14 cellular contexts compared by ENCODE assay signal in genomic region chr22:19084586-19084985, GRCh38. TPM values are rescaled to one million over a fixed set of nuclear protein-coding genes. Genes with fewer than 3 reads are reported as not detected.
"Had no signal": no experiment of that assay in that cellular context is flagged by ENCODE, and none has a peak within 500 bp of the region (broad histone marks: within the 10 kb centered on the region; RNA-seq: fewer than 3 reads in every experiment).

No MANE protein-coding gene starts in this region.

RNA-seq across cellular contexts. Expression of gene TSSK2, which starts 46.5 kb away (rescaled TPM):
- total RNA-seq: activated CD4-positive, alpha-beta memory T cell treated with anti-CD3 and anti-CD28 coated beads, Interleukin-2, amount 10 ng/mL, durations not matched to agents 7 days and 5 days; activated CD4-positive, alpha-beta T cell treated with anti-CD3 and anti-CD28 coated beads for 36 hours; activated CD4-positive, alpha-beta T cell treated with anti-CD3 and anti-CD28 coated beads, Interleukin-2, amount 10 ng/mL, durations not matched to agents 7 days and 5 days; activated CD8-positive, alpha-beta memory T cell treated with anti-CD3 and anti-CD28 coated beads, Interleukin-2, amount 10 ng/mL, durations not matched to agents 7 days and 5 days; activated CD8-positive, alpha-beta T cell treated with anti-CD3 and anti-CD28 coated beads, Interleukin-2, amount 10 ng/mL, durations not matched to agents 7 days and 5 days; activated naive CD8-positive, alpha-beta T cell treated with anti-CD3 and anti-CD28 coated beads, Interleukin-2, amount 10 ng/mL, durations not matched to agents 7 days and 5 days; activated T-helper 2 cell treated with anti-CD3 and anti-CD28 coated beads, Interferon-gamma antibody, Interleukin-2, Interleukin-4, amounts not matched to agents 10 μg/mL and 5 μg/mL and 100 μg/mL, durations not matched to agents 14 hours and 24 hours and 36 hours; ascending aorta; breast epithelium; cardiac septum; cerebellum; T-helper 1 cell treated with Interleukin-12 subunit alpha and Interleukin-12 subunit beta and Interleukin-4 antibody, amounts not matched to agents 30 ng/mL and 1 ng/mL, for 36 hours; T-helper 2 cell treated with Interferon-gamma antibody and Interleukin-4, amounts not matched to agents 100 ng/mL and 5 ng/mL, for 36 hours; WTC11 had no signal
